In genomic region chr4:20421586-20421985, GRCh38 we compare ENCODE assay signal across 15 cellular contexts.
DNase-seq lines count a peak whose midpoint lies in the region; ATAC-seq and TF ChIP-seq lines count a peak whose summit lies in the region.
"Had no signal": no experiment of that assay in that cellular context is flagged by ENCODE, and none has a peak within 500 bp of the region (broad histone marks: within the 10 kb centered on the region; RNA-seq: fewer than 3 reads in every experiment).

No MANE protein-coding gene starts in this region.

- intact Hi-C loops in IMR-90 (cut with micrococcal nuclease): loop anchor here (5.0 kb wide), 1 partner anchor 169 kb away; the partner anchor contains the start of gene SLIT2
- intact Hi-C loops in PC-9 (cut with micrococcal nuclease; ENCODE audit: unreplicated experiment): loop anchor here (5.0 kb wide), 1 partner anchor 1734 kb away; no protein-coding TSS in a partner anchor

- DNase-seq in AG04449 (ENCODE audit: low read depth, low spot score) (peak; percentile 26), IMR-90 (peak; percentile 31), choroid plexus epithelial cell (ENCODE audit: low read depth) (peak; percentile 66), iris pigment epithelial cell (ENCODE audit: low read depth) (peak; percentile 58), NCI-H1436 treated with DMSO at 0.1 percent for 48 hours (lab: John Stamatoyannopoulos, UW) (no peak), HK-2 (ENCODE audit: unreplicated experiment) (no peak), PC-9 (no peak)
- DNase-seq: BE2C; CD4-positive, alpha-beta memory T cell; DND-41; GF-D8; HCEC 1CT; KBM-7 had no signal

- H4K5ac ChIP-seq in IMR-90 (ENCODE audit: low read depth, low read length): no peak overlapping the region

- no peaks in the 10 kb centered on the region for H3K36me3 ChIP-seq in IMR-90 (ENCODE audit: control insufficient read depth, insufficient read depth, low read length)
- no peaks in the 10 kb centered on the region for H3K36me3 ChIP-seq in PC-9 (ENCODE audit: low read depth)
- H3K36me3 ChIP-seq: BE2C had no signal

- H3K9me1 ChIP-seq in IMR-90 (ENCODE audit: insufficient read depth, low read length): no peaks in the 10 kb centered on the region; the same call in 1 of the 2 replicates

- ATAC-seq in IMR-90 (ENCODE audit: low read depth): no peak

- H4K8ac ChIP-seq in IMR-90 (ENCODE audit: low read depth in 2 of 2, low read length in 2 of 2): no peak overlapping the region

- in situ Hi-C loops in IMR-90 (cut with MboI; ENCODE audit: low sequenced_read_pairs): loop anchor here (5.0 to 10.0 kb wide), 3 partner anchors 117 to 266 kb away; no protein-coding TSS in a partner anchor

- no peak overlapping the region for H2BK15ac ChIP-seq in IMR-90 (ENCODE audit: low read depth, low read length)

- no peak overlapping the region for H3K27ac ChIP-seq in IMR-90 (ENCODE audit: insufficient read depth, low read length)
- no peak overlapping the region for H3K27ac ChIP-seq in PC-9
- H3K27ac ChIP-seq: 22Rv1, C4-2B had no signal

- H3K4ac ChIP-seq in IMR-90 (ENCODE audit: low read depth, low read length): no peak overlapping the region

- TF ChIP-seq CTCF in AG04449 (IDR thresholded peaks at IDR 0.05; ENCODE audit: insufficient read depth, low read length, missing control alignments): no peak
- no peak for TF ChIP-seq CTCF in IMR-90 (conservative IDR thresholded peaks at IDR 0.05; ENCODE audit: low read depth, low read length)
- TF ChIP-seq CTCF in choroid plexus epithelial cell (conservative IDR thresholded peaks at IDR 0.05; ENCODE audit: low read depth, low read length): no peak
- no peak for TF ChIP-seq CTCF in PC-9 (conservative IDR thresholded peaks at IDR 0.05)

- H2BK120ac ChIP-seq in IMR-90 (ENCODE audit: low read depth, low read length): no peak overlapping the region

- no peak overlapping the region for H3K23ac ChIP-seq in IMR-90 (ENCODE audit: low read depth, low read length)

- H3K4me1 ChIP-seq in IMR-90 (ENCODE audit: control insufficient read depth, insufficient read depth, low read length) (no peaks in the 10 kb centered on the region), PC-9 (replicated peaks; ENCODE audit: insufficient read depth) (no peaks in the 10 kb centered on the region)

- H2AK5ac ChIP-seq in IMR-90 (ENCODE audit: low read depth, low read length): no peak overlapping the region

- H3K9me3 ChIP-seq in IMR-90 (ENCODE audit: control insufficient read depth, insufficient read depth, low read length) (no peaks in the 10 kb centered on the region), PC-9 (ENCODE audit: insufficient read depth, low read depth) (no peaks in the 10 kb centered on the region)
- H3K9me3 ChIP-seq: BE2C had no signal

- H3F3A ChIP-seq in PC-9 (ENCODE audit: insufficient read depth, low read depth): no peaks in the 10 kb centered on the region

- no peak overlapping the region for H2BK20ac ChIP-seq in IMR-90 (ENCODE audit: low read depth, low read length)

- H3K9ac ChIP-seq in IMR-90 (ENCODE audit: low read depth, low read length): no peak overlapping the region

- POLR2A ChIA-PET in AG04449 (lab: Yijun Ruan, JAX) (no interaction called here), IMR-90 (lab: Charles Lee; ENCODE audit: unreplicated experiment) (no interaction called here), PC-9 (lab: Charles Lee; ENCODE audit: unreplicated experiment) (no interaction called here)

- CTCF ChIA-PET in AG04449 (lab: Yijun Ruan, JAX) (interaction anchor here (0.7 to 2.7 kb wide), 18 partner anchors 9 to 277 kb away, joined by 3 to 25 read pairs (median 3); no protein-coding TSS in a partner anchor), IMR-90 (lab: Yijun Ruan, JAX) (interaction anchor here (0.8 kb wide), 2 partner anchors 114 to 168 kb away, joined by 3 to 4 read pairs; no protein-coding TSS in a partner anchor), PC-9 (lab: Charles Lee) (no interaction called here)

- no peak for TF ChIP-seq POLR2A in IMR-90 (IDR thresholded peaks at IDR 0.05; ENCODE audit: low read depth, low read length)

- H3K18ac ChIP-seq in IMR-90 (ENCODE audit: low read depth, low read length): no peak overlapping the region

- H4K20me1 ChIP-seq in IMR-90 (ENCODE audit: insufficient read depth, low read length) (no peaks in the 10 kb centered on the region), PC-9 (ENCODE audit: insufficient read depth) (no peaks in the 10 kb centered on the region)

- dilution Hi-C loops in IMR-90 (cut with HindIII; ENCODE audit: low sequenced_read_pairs, unreplicated experiment): no loop called here

- no peak for TF ChIP-seq RAD21 in IMR-90 (IDR thresholded peaks at IDR 0.05; ENCODE audit: low read length)

- no peak overlapping the region for H3K14ac ChIP-seq in IMR-90 (replicated peaks; ENCODE audit: low read depth, low read length)

- no peak overlapping the region for H2BK5ac ChIP-seq in IMR-90 (ENCODE audit: low read depth, low read length, poor library complexity, severe bottlenecking)

- no peak overlapping the region for H2AK9ac ChIP-seq in IMR-90 (replicated peaks; ENCODE audit: low read depth, low read length, poor library complexity)

- H3K56ac ChIP-seq in IMR-90 (ENCODE audit: extremely low read depth, insufficient read depth, low read length): no peak overlapping the region

- no peaks in the 10 kb centered on the region for H3K79me1 ChIP-seq in IMR-90 (ENCODE audit: low read depth in 1 of 2, low read length in 2 of 2)

- no peak overlapping the region for H4K91ac ChIP-seq in IMR-90 (ENCODE audit: insufficient read depth, low read depth, low read length)

- H3K27me3 ChIP-seq in IMR-90 (ENCODE audit: control insufficient read depth, insufficient read depth, low read length) (no peaks in the 10 kb centered on the region), PC-9 (ENCODE audit: insufficient read depth, low read depth) (no peaks in the 10 kb centered on the region)

- no peaks in the 10 kb centered on the region for H3K9me2 ChIP-seq in PC-9 (ENCODE audit: insufficient read depth)

- H3K79me2 ChIP-seq in PC-9 (ENCODE audit: low read depth): no peaks in the 10 kb centered on the region

- WGBS in IMR-90 (ENCODE audit: extremely low coverage in 2 of 2, insufficient read length in 1 of 2), 2 experiments: 100% methylated on average over 1 of the region's 3 CpGs; no CpG with 5 or more reads in 1 of the 2 experiments

- BruUV-seq in IMR-90 (replicated peaks; lab: Mats Ljungman, UMichigan): no TSS peak
- BruUV-seq in PC-9 (replicated peaks; lab: Mats Ljungman, UMichigan): no TSS peak

- H3K4me2 ChIP-seq in IMR-90 (ENCODE audit: low read depth, low read length): no peak overlapping the region
- no peak overlapping the region for H3K4me2 ChIP-seq in PC-9

- H3K4me3 ChIP-seq in AG04449 (ENCODE audit: low read depth, low read length) (no peak overlapping the region), IMR-90 (ENCODE audit: insufficient read depth, low read depth, low read length) (no peak overlapping the region), choroid plexus epithelial cell (ENCODE audit: low read depth, low read length) (no peak overlapping the region), PC-9 (no peak overlapping the region)

- H2AFZ ChIP-seq in IMR-90 (replicated peaks; ENCODE audit: low read length, poor library complexity): no peak overlapping the region
- no peak overlapping the region for H2AFZ ChIP-seq in PC-9

TF ChIP-seq in IMR-90, 13 proteins besides CTCF, POLR2A, EP300 and RAD21:
- no peak for TF ChIP-seq MAFK (IDR thresholded peaks at IDR 0.05; ENCODE audit: low read depth, low read length)
- no peak for TF ChIP-seq CHD1 (IDR thresholded peaks at IDR 0.05; ENCODE audit: low read depth, low read length)
- no peak for TF ChIP-seq RFX5 (IDR thresholded peaks at IDR 0.05; ENCODE audit: low read depth, low read length)
- TF ChIP-seq CEBPB (IDR thresholded peaks at IDR 0.05; ENCODE audit: low read depth, low read length): no peak
- TF ChIP-seq BHLHE40 (IDR thresholded peaks at IDR 0.05; ENCODE audit: low read depth, low read length): no peak
- TF ChIP-seq FOS (IDR thresholded peaks at IDR 0.05; ENCODE audit: low read depth, low read length): no peak
- TF ChIP-seq, protein P1, sequence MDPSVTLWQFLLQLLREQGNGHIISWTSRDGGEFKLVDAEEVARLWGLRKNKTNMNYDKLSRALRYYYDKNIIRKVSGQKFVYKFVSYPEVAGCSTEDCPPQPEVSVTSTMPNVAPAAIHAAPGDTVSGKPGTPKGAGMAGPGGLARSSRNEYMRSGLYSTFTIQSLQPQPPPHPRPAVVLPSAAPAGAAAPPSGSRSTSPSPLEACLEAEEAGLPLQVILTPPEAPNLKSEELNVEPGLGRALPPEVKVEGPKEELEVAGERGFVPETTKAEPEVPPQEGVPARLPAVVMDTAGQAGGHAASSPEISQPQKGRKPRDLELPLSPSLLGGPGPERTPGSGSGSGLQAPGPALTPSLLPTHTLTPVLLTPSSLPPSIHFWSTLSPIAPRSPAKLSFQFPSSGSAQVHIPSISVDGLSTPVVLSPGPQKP (IDR thresholded peaks at IDR 0.05; ENCODE audit: borderline replicate concordance, low read depth, low read length): no peak
- TF ChIP-seq NFE2L2 (IDR thresholded peaks at IDR 0.05; ENCODE audit: low read depth, low read length): no peak

Comparison
In these comparisons a context has a peak if more than half of its experiments do, and no peak if none do; other contexts are left out.
1. DNase-seq: peak in AG04449 (single experiment), IMR-90 (single experiment), choroid plexus epithelial cell (single experiment) and iris pigment epithelial cell (single experiment); none in NCI-H1436 treated with DMSO at 0.1 percent for 48 hours (single experiment), HK-2 (single experiment) and PC-9 (0 of 2).